Comparison of ENCODE assay signal across 22 cellular contexts in genomic region chr3:31103181-31103580, GRCh38.
DNase-seq lines count a peak whose midpoint lies in the region; ATAC-seq, FAIRE-seq and TF ChIP-seq lines count a peak whose summit lies in the region.
"Had no signal": no experiment of that assay in that cellular context is flagged by ENCODE, and none has a peak within 500 bp of the region (broad histone marks: within the 10 kb centered on the region; RNA-seq: fewer than 3 reads in every experiment).

No MANE protein-coding gene starts in this region.

- H3K27ac Mint-ChIP-seq in activated CD8-positive, alpha-beta T cell treated with anti-CD3 and anti-CD28 coated beads, Interleukin-2, amount 10 ng/mL, durations not matched to agents 7 days and 5 days, result no peak overlapping the region
- H3K27ac Mint-ChIP-seq: B cell; CD4-positive, CD25-positive, alpha-beta regulatory T cell; CD8-positive, alpha-beta T cell had no signal

- no peak overlapping the region for H2BK15ac ChIP-seq in H1 (ENCODE audit: low read length)

- H3K23ac ChIP-seq in H1 (ENCODE audit: insufficient read length) (no peak overlapping the region), trophoblast cell (ENCODE audit: low read length) (no peak overlapping the region)

- H2AK5ac ChIP-seq in H1 (ENCODE audit: low read depth, low read length) (no peak overlapping the region), trophoblast cell (ENCODE audit: low read length) (no peak overlapping the region)

- no peaks in the 10 kb centered on the region for H3K23me2 ChIP-seq in H1 (ENCODE audit: low read depth, low read length)

- no peaks in the 10 kb centered on the region for H4K20me1 ChIP-seq in H1 (replicated peaks in 1 of 2; ENCODE audit: control insufficient read depth in 1 of 2, insufficient read depth in 2 of 2, low read length in 2 of 2)
- H4K20me1 ChIP-seq: BLaER1 had no signal

- no peak overlapping the region for H3K9ac ChIP-seq in H1 (replicated peaks in 1 of 4; ENCODE audit: extremely low read depth in 1 of 4, low read depth in 3 of 4, low read length in 3 of 4)
- no peak overlapping the region for H3K9ac ChIP-seq in trophoblast cell (ENCODE audit: low read length)
- H3K9ac ChIP-seq: BLaER1 had no signal

- peaks cover 3% of the 10 kb centered on the region for H3K9me3 Mint-ChIP-seq in activated CD8-positive, alpha-beta T cell treated with anti-CD3 and anti-CD28 coated beads, Interleukin-2, amount 10 ng/mL, durations not matched to agents 7 days and 5 days (ENCODE audit: insufficient read depth)
- H3K9me3 Mint-ChIP-seq: CD8-positive, alpha-beta T cell; GM23338 had no signal

- TF ChIP-seq RAD21 in H1 (IDR thresholded peaks at IDR 0.05 in 1 of 2, conservative IDR thresholded peaks at IDR 0.05 in 1 of 2; ENCODE audit: low read depth in 2 of 2, low read length in 2 of 2), result no peak

- H2BK20ac ChIP-seq in H1 (ENCODE audit: low read length), result no peak overlapping the region

- H3K36me3 Mint-ChIP-seq in activated CD8-positive, alpha-beta T cell treated with anti-CD3 and anti-CD28 coated beads, Interleukin-2, amount 10 ng/mL, durations not matched to agents 7 days and 5 days (ENCODE audit: low read depth), result no peaks in the 10 kb centered on the region
- H3K36me3 Mint-ChIP-seq: CD4-positive, CD25-positive, alpha-beta regulatory T cell; CD8-positive, alpha-beta T cell had no signal

- no peaks in the 10 kb centered on the region for H3K79me2 ChIP-seq in H1 (ENCODE audit: control insufficient read depth in 1 of 2, insufficient read depth in 2 of 2, low read length in 2 of 2)
- no peaks in the 10 kb centered on the region for H3K79me2 ChIP-seq in trophoblast cell (ENCODE audit: control insufficient read depth, insufficient read depth, low read length, poor library complexity)

- no peak overlapping the region for H3K14ac ChIP-seq in H1 (ENCODE audit: insufficient read length)
- H3K14ac ChIP-seq in trophoblast cell (ENCODE audit: low read length), result no peak overlapping the region

- POLR2A ChIA-PET in H1 (lab: Charles Lee; ENCODE audit: partially characterized antibody), result interaction anchor here (0.5 kb wide), 1 partner anchor 104 kb away, joined by 3 read pairs; no protein-coding TSS in a partner anchor
- POLR2A ChIA-PET in activated CD8-positive, alpha-beta T cell treated with anti-CD3 and anti-CD28 coated beads, Interleukin-2, amount 10 ng/mL, durations not matched to agents 7 days and 5 days (lab: Charles Lee), result interaction anchor here (0.6 kb wide), 1 partner anchor 455 kb away, joined by 3 read pairs; no protein-coding TSS in a partner anchor

- H4K8ac ChIP-seq in H1 (ENCODE audit: extremely low read depth, insufficient read depth, low read length) (no peak overlapping the region), trophoblast cell (ENCODE audit: low read depth, low read length) (no peak overlapping the region)

- H3K27me3 Mint-ChIP-seq in activated CD8-positive, alpha-beta T cell treated with anti-CD3 and anti-CD28 coated beads, Interleukin-2, amount 10 ng/mL, durations not matched to agents 7 days and 5 days (ENCODE audit: low read depth), result no peaks in the 10 kb centered on the region
- H3K27me3 Mint-ChIP-seq: CD4-positive, CD25-positive, alpha-beta regulatory T cell had no signal

- TF ChIP-seq CTCF in RWPE2 (IDR thresholded peaks at IDR 0.05; ENCODE audit: poor library complexity, severe bottlenecking) (no peak), H1 (IDR thresholded peaks at IDR 0.05; ENCODE audit: control extremely low read depth in 1 of 3, insufficient read depth in 1 of 3, low read depth in 1 of 3, low read length in 3 of 3) (no peak)

- H3K9me3 ChIP-seq in RWPE2 (ENCODE audit: severe bottlenecking) (no peaks in the 10 kb centered on the region), H1 (ENCODE audit: insufficient read depth in 2 of 2, low read depth in 1 of 2, low read length in 1 of 2) (no peaks in the 10 kb centered on the region), trophoblast cell (ENCODE audit: insufficient read depth, low read depth, low read length) (no peaks in the 10 kb centered on the region)
- H3K9me3 ChIP-seq: Caco-2 had no signal

- H3K56ac ChIP-seq in H1 (replicated peaks; ENCODE audit: insufficient read length, low read depth, low read length), result peak overlapping the region; percentile 10

- H3K4me2 ChIP-seq in H1 (ENCODE audit: insufficient read depth in 1 of 2, low read depth in 2 of 2, low read length in 2 of 2) (no peak overlapping the region), trophoblast cell (ENCODE audit: low read length) (no peak overlapping the region)
- H3K4me2 ChIP-seq: BLaER1, GM23338 had no signal

- H3K4me1 Mint-ChIP-seq in activated CD8-positive, alpha-beta T cell treated with anti-CD3 and anti-CD28 coated beads, Interleukin-2, amount 10 ng/mL, durations not matched to agents 7 days and 5 days (ENCODE audit: low read depth), result peaks cover 10% of the 10 kb centered on the region
- H3K4me1 Mint-ChIP-seq: B cell; CD4-positive, CD25-positive, alpha-beta regulatory T cell had no signal

- ATAC-seq in RWPE2 (ENCODE audit: low read depth) (no peak), GM18858 (IDR thresholded peaks at IDR 0.05; ENCODE audit: unreplicated experiment) (no peak)
- ATAC-seq in activated CD8-positive, alpha-beta T cell treated with anti-CD3 and anti-CD28 coated beads, Interleukin-2, amount 10 ng/mL, durations not matched to agents 7 days and 5 days, result no peak
- ATAC-seq: CD8-positive, alpha-beta T cell; GM12878; GM23338 had no signal

- H3K18ac ChIP-seq in H1 (ENCODE audit: extremely low read depth, low read length) (no peak overlapping the region), trophoblast cell (ENCODE audit: low read length) (no peak overlapping the region)

- H3K36me3 ChIP-seq in RWPE2 (ENCODE audit: low read depth) (no peaks in the 10 kb centered on the region), H1 (ENCODE audit: control insufficient read depth in 2 of 4, insufficient read depth in 4 of 4, low read length in 3 of 4) (no peaks in the 10 kb centered on the region), trophoblast cell (ENCODE audit: control insufficient read depth in 1 of 2, insufficient read depth in 2 of 2, low read length in 2 of 2) (no peaks in the 10 kb centered on the region)
- H3K36me3 ChIP-seq: BLaER1 had no signal

- H3K4me3 Mint-ChIP-seq in activated CD8-positive, alpha-beta T cell treated with anti-CD3 and anti-CD28 coated beads, Interleukin-2, amount 10 ng/mL, durations not matched to agents 7 days and 5 days, result no peak overlapping the region
- H3K4me3 Mint-ChIP-seq: B cell; CD4-positive, CD25-positive, alpha-beta regulatory T cell; CD8-positive, alpha-beta T cell; GM23338 had no signal

- H2BK120ac ChIP-seq in H1 (replicated peaks; ENCODE audit: low read depth, low read length) (no peak overlapping the region), trophoblast cell (ENCODE audit: insufficient read depth, low read length, poor library complexity) (no peak overlapping the region)

- CTCF ChIA-PET in H1 (lab: Charles Lee; ENCODE audit: partially characterized antibody), result interaction anchor here (1.2 to 1.4 kb wide), 2 partner anchors 15 to 34 kb away, joined by 3 to 5 read pairs; no protein-coding TSS in a partner anchor
- CTCF ChIA-PET in activated CD8-positive, alpha-beta T cell treated with anti-CD3 and anti-CD28 coated beads, Interleukin-2, amount 10 ng/mL, durations not matched to agents 7 days and 5 days (lab: Charles Lee), result no interaction called here

- H3K79me1 ChIP-seq in H1 (ENCODE audit: low read depth, low read length) (no peaks in the 10 kb centered on the region), trophoblast cell (ENCODE audit: low read length) (peaks cover 4% of the 10 kb centered on the region)

- no peak overlapping the region for H4K12ac ChIP-seq in trophoblast cell (ENCODE audit: low read depth, low read length)

- no peak for TF ChIP-seq POLR2A in H1 (IDR thresholded peaks at IDR 0.05; ENCODE audit: control extremely low read depth in 1 of 2, low read depth in 2 of 2, low read length in 2 of 2)

- H4K5ac ChIP-seq in H1 (ENCODE audit: insufficient read length, low read depth, low read length), result no peak overlapping the region

- no peak for FAIRE-seq in H1 (lab: Jason Lieb, UNC)
- FAIRE-seq: A204.1, G401.6, GM12878, H54 had no signal

- H3K4me1 ChIP-seq in RWPE2 (ENCODE audit: insufficient read depth, poor library complexity, severe bottlenecking), result peaks cover 46% of the 10 kb centered on the region
- H3K4me1 ChIP-seq in H1 (replicated peaks in 1 of 4; ENCODE audit: control insufficient read depth in 3 of 4, insufficient read depth in 4 of 4, low read length in 3 of 4), result peaks cover 0 to 3% (median 1%) of the 10 kb centered on the region in 4 experiments; a peak in 2 of 7 replicates
- peaks cover 7 to 11% of the 10 kb centered on the region in 2 experiments for H3K4me1 ChIP-seq in trophoblast cell (ENCODE audit: control insufficient read depth in 1 of 2, insufficient read depth in 2 of 2, low read length in 2 of 2)
- H3K4me1 ChIP-seq: BLaER1, Caco-2 had no signal

- TF ChIP-seq EP300 in H1 (IDR thresholded peaks at IDR 0.05; ENCODE audit: borderline replicate concordance in 1 of 2, low read depth in 2 of 2, low read length in 2 of 2), result no peak

- H4K91ac ChIP-seq in H1 (replicated peaks; ENCODE audit: insufficient read length, low read length), result no peak overlapping the region
- no peak overlapping the region for H4K91ac ChIP-seq in trophoblast cell (ENCODE audit: low read depth, low read length)

- H3K4ac ChIP-seq in H1 (replicated peaks; ENCODE audit: insufficient read length, low read depth, low read length) (no peak overlapping the region), trophoblast cell (ENCODE audit: low read depth, low read length) (no peak overlapping the region)

- H2BK12ac ChIP-seq in H1 (ENCODE audit: low read depth, low read length), result no peak overlapping the region
- H2BK12ac ChIP-seq in trophoblast cell (ENCODE audit: low read length), result no peak overlapping the region

- 71% methylated on average over 2 of the region's 2 CpGs; no CpG with 5 or more reads in 1 of the 2 experiments for WGBS in H1 (ENCODE audit: extremely low coverage in 1 of 2, insufficient coverage in 1 of 2, insufficient read length in 1 of 2, insufficient replicate concordance in 2 of 2, low coverage in 1 of 2, low lambda C conversion rate in 2 of 2, missing lambda C conversion rate in 1 of 2), 2 experiments
- WGBS in trophoblast cell (ENCODE audit: extremely low coverage, insufficient coverage, insufficient read length), result no CpG with 5 or more reads among the region's 2 CpGs

- H3K27me3 ChIP-seq in RWPE2 (ENCODE audit: insufficient read depth, poor library complexity, severe bottlenecking) (no peaks in the 10 kb centered on the region), H1 (replicated peaks in 1 of 4; ENCODE audit: control insufficient read depth in 3 of 4, extremely low read depth in 1 of 4, insufficient read depth in 3 of 4, low read length in 3 of 4) (no peaks in the 10 kb centered on the region), trophoblast cell (ENCODE audit: insufficient read depth, low read length) (no peaks in the 10 kb centered on the region)
- H3K27me3 ChIP-seq: BLaER1 had no signal

- H2AFZ ChIP-seq in H1 (ENCODE audit: low read length) (no peak overlapping the region), trophoblast cell (ENCODE audit: insufficient read depth, low read length, poor library complexity) (no peak overlapping the region)
- H2AFZ ChIP-seq: GM23338 had no signal

- DNase-seq in RWPE2 (ENCODE audit: low spot score), result no peak
- no peak for DNase-seq in H1 (ENCODE audit: low read depth in 1 of 2, low spot score in 2 of 2)
- DNase-seq in islet precursor cell, result peak; percentile 64
- peak; percentile 51 to 82 for DNase-seq in trophoblast cell
- DNase-seq in activated CD8-positive, alpha-beta T cell treated with anti-CD3 and anti-CD28 coated beads, Interleukin-2, amount 10 ng/mL, durations not matched to agents 7 days and 5 days, result no peak
- no peak for DNase-seq in occipital lobe (lab: John Stamatoyannopoulos, UW)
- DNase-seq: Caco-2; CD4-positive, CD25-positive, alpha-beta regulatory T cell; CD8-positive, alpha-beta T cell; DMS153; DND-41; HCEC 1CT had no signal

- H2BK5ac ChIP-seq in H1 (ENCODE audit: low read depth, low read length) (no peak overlapping the region), trophoblast cell (ENCODE audit: low read depth, low read length, poor library complexity) (no peak overlapping the region)

- H3K4me3 ChIP-seq in RWPE2 (ENCODE audit: severe bottlenecking) (no peak overlapping the region), H1 (ENCODE audit: extremely low read depth in 1 of 4, insufficient read depth in 2 of 4, low read depth in 3 of 4, low read length in 4 of 4) (no peak overlapping the region), trophoblast cell (ENCODE audit: low read depth, low read length) (no peak overlapping the region)
- H3K4me3 ChIP-seq: BLaER1, GM12878, GM23338 had no signal

- H3K27ac ChIP-seq in RWPE2 (ENCODE audit: poor library complexity, severe bottlenecking), result peak overlapping the region; percentile 98
- no peak overlapping the region for H3K27ac ChIP-seq in H1 (ENCODE audit: low read depth, low read length)
- no peak overlapping the region for H3K27ac ChIP-seq in trophoblast cell (ENCODE audit: low read depth, low read length)
- H3K27ac ChIP-seq: 22Rv1, BLaER1, C4-2B had no signal

Comparison
In these comparisons a context has a peak if more than half of its experiments do, and no peak if none do; other contexts are left out.
1. DNase-seq: peak in islet precursor cell (single experiment) and trophoblast cell (2 of 2); none in RWPE2 (single experiment), H1 (0 of 2), activated CD8-positive, alpha-beta T cell treated with anti-CD3 and anti-CD28 coated beads, Interleukin-2, amount 10 ng/mL, durations not matched to agents 7 days and 5 days (single experiment) and occipital lobe (single experiment).